In genomic region chr1:158806909-158807601, GRCh38 we compare ENCODE assay signal across 1 cellular context.
A peak's percentile ranks its signal among the peaks of the same experiment; 100 is the strongest.
TF ChIP-seq lines count a peak whose summit lies in the region.

No MANE protein-coding gene starts in this region.

TF ChIP-seq in K562, 482 proteins besides CTCF, POLR2A, EP300 and RAD21:
- 0 out of 2 replicates have a peak, but pooled peaks have one; percentile 9 for TF ChIP-seq CEBPB (tag; IDR thresholded peaks at IDR 0.05)
- TF ChIP-seq NFIX (CRISPR knock-in tag; IDR thresholded peaks at IDR 0.05; ENCODE audit: low read depth): no peak
- no peak for TF ChIP-seq ZNF384 (IDR thresholded peaks at IDR 0.05; ENCODE audit: low read depth, low read length)
- no peak for TF ChIP-seq CEBPG (CRISPR knock-in tag; IDR thresholded peaks at IDR 0.05)
- TF ChIP-seq CEBPG (tag; conservative IDR thresholded peaks at IDR 0.05 in 1 of 2, IDR thresholded peaks at IDR 0.05 in 1 of 2): peak; percentile 27 to 32; a peak in 1 of 4 replicates
